In genomic region chr6:4707011-4707410, GRCh38 we compare ENCODE assay signal across 19 cellular contexts.
A peak's percentile ranks its signal among the peaks of the same experiment; 100 is the strongest.
DNase-seq lines count a peak whose midpoint lies in the region; ATAC-seq and TF ChIP-seq lines count a peak whose summit lies in the region.
"Had no signal": no experiment of that assay in that cellular context is flagged by ENCODE, and none has a peak within 500 bp of the region (broad histone marks: within the 10 kb centered on the region; RNA-seq: fewer than 3 reads in every experiment).

No MANE protein-coding gene starts in this region.

- peaks cover 6% of the 10 kb centered on the region for H3K27me3 ChIP-seq in adipocyte (replicated peaks; ENCODE audit: control insufficient read depth, insufficient read depth, low read length)
- H3K27me3 ChIP-seq in neural progenitor cell, result no peaks in the 10 kb centered on the region

- no peaks in the 10 kb centered on the region for H3K9me3 Mint-ChIP-seq in neural progenitor cell

- no peak for TF ChIP-seq CTCF in neural progenitor cell (IDR thresholded peaks at IDR 0.05)

- no peak overlapping the region for H3K27ac ChIP-seq in neural progenitor cell
- H3K27ac ChIP-seq: A549 had no signal

- H3K36me3 Mint-ChIP-seq in neural progenitor cell, result no peaks in the 10 kb centered on the region

- peaks cover 9% of the 10 kb centered on the region for H3K27me3 Mint-ChIP-seq in neural progenitor cell (ENCODE audit: insufficient read depth, low read depth)

- H3K4me2 ChIP-seq in neural progenitor cell, result no peak overlapping the region
- H3K4me2 ChIP-seq: A549 had no signal

- peaks cover 12% of the 10 kb centered on the region for H3K4me1 Mint-ChIP-seq in neural progenitor cell

- no peaks in the 10 kb centered on the region for H3K36me3 ChIP-seq in adipocyte (ENCODE audit: control insufficient read depth, insufficient read depth, low read length, severe bottlenecking)
- no peaks in the 10 kb centered on the region for H3K36me3 ChIP-seq in neural progenitor cell
- H3K36me3 ChIP-seq: HAP-1 had no signal

- H3K4me3 ChIP-seq in adipocyte (ENCODE audit: low read length) (no peak overlapping the region), neural progenitor cell (no peak overlapping the region)
- H3K4me3 ChIP-seq: A549, HAP-1 had no signal

- no peak overlapping the region for H3K4me3 Mint-ChIP-seq in neural progenitor cell

- peak; percentile 30 for DNase-seq in EH (ENCODE audit: low read depth)
- DNase-seq in HPDE6-E6E7 (ENCODE audit: extremely low spot score), result peak; percentile 42
- peak; percentile 26 for DNase-seq in adipocyte (ENCODE audit: low read depth)
- DNase-seq in foreskin melanocyte, result peak; percentile 71
- DNase-seq in neural progenitor cell (ENCODE audit: low spot score), result no peak
- no peak for DNase-seq in activated CD4-positive, alpha-beta T cell treated with anti-CD3 and anti-CD28 coated beads, Interleukin-2, amount 50 U/mL, for 1 hour
- DNase-seq in NCI-H524 (lab: John Stamatoyannopoulos, UW), result no peak
- DNase-seq: C1 segment of cervical spinal cord, DND-41, KBM-7, NCI-H1048, NCI-H1436 treated with DMSO at 0.1 percent for 48 hours, NCI-H2029 treated with DMSO at 0.1 percent for 48 hours, NCI-H82, SHP77 had no signal

- no peak overlapping the region for H3K9ac ChIP-seq in adipocyte (ENCODE audit: low read length)
- H3K9ac ChIP-seq in neural progenitor cell, result no peak overlapping the region

- H4K20me1 ChIP-seq in neural progenitor cell (ENCODE audit: low read depth), result no peaks in the 10 kb centered on the region

- no peaks in the 10 kb centered on the region for H3F3A ChIP-seq in neural progenitor cell (ENCODE audit: low read depth)

- ATAC-seq in GM19455 (IDR thresholded peaks at IDR 0.05; ENCODE audit: unreplicated experiment), result no peak
- ATAC-seq: A549, Panc1 had no signal

- H3K79me2 ChIP-seq in neural progenitor cell (ENCODE audit: low read depth), result no peaks in the 10 kb centered on the region

- H3K4me1 ChIP-seq in adipocyte (ENCODE audit: control insufficient read depth, insufficient read depth, low read length), result no peaks in the 10 kb centered on the region
- H3K4me1 ChIP-seq in neural progenitor cell, result no peaks in the 10 kb centered on the region
- H3K4me1 ChIP-seq: A549, HAP-1 had no signal

- peaks cover 8% of the 10 kb centered on the region for H3K9me3 ChIP-seq in adipocyte (ENCODE audit: control insufficient read depth, low read length)
- peaks cover 4% of the 10 kb centered on the region for H3K9me3 ChIP-seq in neural progenitor cell (ENCODE audit: low read depth)
- H3K9me3 ChIP-seq: A549, HAP-1 had no signal

- no peak overlapping the region for H3K27ac Mint-ChIP-seq in neural progenitor cell

- H2AFZ ChIP-seq in neural progenitor cell (replicated peaks), result no peak overlapping the region

Comparison
In these comparisons a context has a peak if more than half of its experiments do, and no peak if none do; other contexts are left out.
1. DNase-seq: peak in EH (single experiment), HPDE6-E6E7 (single experiment), adipocyte (single experiment) and foreskin melanocyte (single experiment); none in neural progenitor cell (single experiment), activated CD4-positive, alpha-beta T cell treated with anti-CD3 and anti-CD28 coated beads, Interleukin-2, amount 50 U/mL, for 1 hour (single experiment) and NCI-H524 (0 of 2).